23 cellular contexts compared by ENCODE assay signal in the genomic region with DNA sequence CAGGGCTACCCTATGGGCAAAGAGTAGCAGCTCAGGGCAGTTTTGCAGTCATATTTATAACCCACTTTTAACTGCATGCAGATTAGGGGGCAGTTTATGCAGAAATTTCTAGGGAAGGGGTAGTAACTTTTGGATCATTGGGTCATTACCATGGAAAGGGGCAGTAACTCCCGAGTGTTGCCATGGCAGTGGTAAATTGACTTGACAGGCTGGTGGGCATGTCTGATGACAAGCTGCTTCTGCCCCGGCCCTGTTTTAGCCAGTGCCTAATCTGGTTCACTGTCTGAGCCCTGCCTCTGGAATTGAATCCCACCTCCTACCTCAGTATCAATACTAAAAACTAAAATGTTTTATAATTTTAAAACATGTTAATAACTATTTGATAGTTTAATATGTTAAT.
DNase-seq lines count a peak whose midpoint lies in the region; ATAC-seq and TF ChIP-seq lines count a peak whose summit lies in the region.
"Had no signal": no experiment of that assay in that cellular context is flagged by ENCODE, and none has a peak within 500 bp of the region (broad histone marks: within the 10 kb centered on the region; RNA-seq: fewer than 3 reads in every experiment).

No MANE protein-coding gene starts in this region.

- TF ChIP-seq CTCF in OCI-LY3 (IDR thresholded peaks at IDR 0.05; ENCODE audit: low read depth, low read length) (no peak), glutamatergic neuron (IDR thresholded peaks at IDR 0.05; ENCODE audit: partially characterized antibody, unreplicated experiment) (no peak)
- no peak for TF ChIP-seq CTCF in activated CD8-positive, alpha-beta T cell treated with anti-CD3 and anti-CD28 coated beads for 36 hours (IDR thresholded peaks at IDR 0.05)

- H3K4me3 ChIP-seq in OCI-LY3 (ENCODE audit: low read length), result no peak overlapping the region
- H3K4me3 ChIP-seq: A549, Peyer's patch had no signal

- H3K4me3 Mint-ChIP-seq in glutamatergic neuron (ENCODE audit: unreplicated experiment), result no peak overlapping the region
- H3K4me3 Mint-ChIP-seq in activated CD8-positive, alpha-beta T cell treated with anti-CD3 and anti-CD28 coated beads for 36 hours, result no peak overlapping the region
- H3K4me3 Mint-ChIP-seq: B cell, CD14-positive monocyte had no signal

- H3K9ac ChIP-seq in OCI-LY3 (ENCODE audit: low read length), result no peak overlapping the region

- no peaks in the 10 kb centered on the region for H3K9me3 Mint-ChIP-seq in glutamatergic neuron (ENCODE audit: unreplicated experiment)
- no peaks in the 10 kb centered on the region for H3K9me3 Mint-ChIP-seq in activated CD8-positive, alpha-beta T cell treated with anti-CD3 and anti-CD28 coated beads for 36 hours

- intact Hi-C loops in Right ventricle myocardium inferior (cut with DNase I), result no loop called here
- intact Hi-C loops in left cardiac atrium (cut with DNase I), result no loop called here
- intact Hi-C loops in activated CD8-positive, alpha-beta T cell treated with anti-CD3 and anti-CD28 coated beads for 36 hours (cut with micrococcal nuclease), result no loop called here

- no peaks in the 10 kb centered on the region for H3K9me3 ChIP-seq in OCI-LY3 (ENCODE audit: insufficient read depth, low read length)
- H3K9me3 ChIP-seq: A549, Peyer's patch had no signal

- H3K79me2 ChIP-seq in OCI-LY3 (ENCODE audit: low read length), result no peaks in the 10 kb centered on the region

- POLR2A ChIA-PET in activated CD8-positive, alpha-beta T cell treated with anti-CD3 and anti-CD28 coated beads for 36 hours (lab: Charles Lee), result no interaction called here

- H3K36me3 ChIP-seq in OCI-LY3 (replicated peaks; ENCODE audit: low read depth, low read length), result no peaks in the 10 kb centered on the region
- H3K36me3 ChIP-seq: Peyer's patch had no signal

- no peaks in the 10 kb centered on the region for H3K27me3 ChIP-seq in OCI-LY3 (ENCODE audit: low read depth, low read length)
- H3K27me3 ChIP-seq: Peyer's patch had no signal

- H3K27ac Mint-ChIP-seq in glutamatergic neuron (ENCODE audit: unreplicated experiment), result no peak overlapping the region
- no peak overlapping the region for H3K27ac Mint-ChIP-seq in activated CD8-positive, alpha-beta T cell treated with anti-CD3 and anti-CD28 coated beads for 36 hours
- H3K27ac Mint-ChIP-seq: B cell, CD14-positive monocyte had no signal

- no peak for ATAC-seq in Right ventricle myocardium inferior
- no peak for ATAC-seq in left cardiac atrium
- ATAC-seq in HG02759 (IDR thresholded peaks at IDR 0.05; ENCODE audit: unreplicated experiment), result no peak
- no peak for ATAC-seq in HG02840 (IDR thresholded peaks at IDR 0.05; ENCODE audit: low FRiP score, unreplicated experiment)
- ATAC-seq in activated CD8-positive, alpha-beta T cell treated with anti-CD3 and anti-CD28 coated beads for 36 hours, result no peak
- ATAC-seq: A549, HepG2 had no signal

- H4K20me1 ChIP-seq in OCI-LY3 (ENCODE audit: insufficient read depth, low read length), result no peaks in the 10 kb centered on the region

- peaks cover 2% of the 10 kb centered on the region for H3K27me3 Mint-ChIP-seq in glutamatergic neuron (ENCODE audit: unreplicated experiment)
- no peaks in the 10 kb centered on the region for H3K27me3 Mint-ChIP-seq in activated CD8-positive, alpha-beta T cell treated with anti-CD3 and anti-CD28 coated beads for 36 hours
- H3K27me3 Mint-ChIP-seq: B cell had no signal

- H3K36me3 Mint-ChIP-seq in glutamatergic neuron (ENCODE audit: unreplicated experiment), result no peaks in the 10 kb centered on the region
- no peaks in the 10 kb centered on the region for H3K36me3 Mint-ChIP-seq in activated CD8-positive, alpha-beta T cell treated with anti-CD3 and anti-CD28 coated beads for 36 hours (ENCODE audit: low read depth)
- H3K36me3 Mint-ChIP-seq: CD14-positive monocyte had no signal

- CTCF ChIA-PET in activated CD8-positive, alpha-beta T cell treated with anti-CD3 and anti-CD28 coated beads for 36 hours (lab: Charles Lee), result no interaction called here

- no peaks in the 10 kb centered on the region for H3K4me1 ChIP-seq in OCI-LY3 (ENCODE audit: low read length)
- H3K4me1 ChIP-seq: A549, Peyer's patch had no signal

- H3K4me1 Mint-ChIP-seq in glutamatergic neuron (ENCODE audit: low read depth, unreplicated experiment), result peaks cover 4% of the 10 kb centered on the region
- H3K4me1 Mint-ChIP-seq in activated CD8-positive, alpha-beta T cell treated with anti-CD3 and anti-CD28 coated beads for 36 hours (ENCODE audit: low read depth), result no peaks in the 10 kb centered on the region
- H3K4me1 Mint-ChIP-seq: B cell, CD14-positive monocyte had no signal

- no peak overlapping the region for H3K27ac ChIP-seq in OCI-LY3 (ENCODE audit: low read length)
- H3K27ac ChIP-seq: A549, Peyer's patch had no signal

- peak; percentile 25 for DNase-seq in Right ventricle myocardium inferior (ENCODE audit: missing footprints)
- no peak for DNase-seq in left cardiac atrium
- peak; percentile 15 for DNase-seq in glutamatergic neuron
- DNase-seq in retina, result peak; percentile 11
- DNase-seq in activated CD8-positive, alpha-beta T cell treated with anti-CD3 and anti-CD28 coated beads for 36 hours, result no peak
- DNase-seq: DMS79 treated with DMSO at 0.1 percent for 48 hours, HCEC 1CT, KBM-7, NCI-H1092, NCI-H1436, NCI-H187 treated with DMSO at 0.1 percent for 48 hours, NCI-H2107, NCI-H2227 treated with DMSO at 0.1 percent for 48 hours, NCI-H510A, NCI-H748 treated with DMSO at 0.1 percent for 48 hours, Peyer's patch had no signal

- no peak overlapping the region for H3K4me2 ChIP-seq in OCI-LY3 (ENCODE audit: low read length)
- H3K4me2 ChIP-seq: A549 had no signal

- peak overlapping the region; percentile 13; the same call in 1 of the 2 replicates for H2AFZ ChIP-seq in OCI-LY3 (ENCODE audit: low read depth, low read length)

Comparison
In these comparisons a context has a peak if more than half of its experiments do, and no peak if none do; other contexts are left out.
1. DNase-seq: peak in Right ventricle myocardium inferior (single experiment), glutamatergic neuron (single experiment) and retina (single experiment); none in left cardiac atrium (single experiment) and activated CD8-positive, alpha-beta T cell treated with anti-CD3 and anti-CD28 coated beads for 36 hours (single experiment).